ENCODE assay signal across 33 cellular contexts in genomic region chr1:76145332-76145731, GRCh38.
"Had no signal": no experiment of that assay in that cellular context is flagged by ENCODE, and none has a peak within 500 bp of the region (broad histone marks: within the 10 kb centered on the region; RNA-seq: fewer than 3 reads in every experiment).

No MANE protein-coding gene starts in this region.

- H3K36me3 ChIP-seq: adrenal gland, brain microvascular endothelial cell, breast epithelium had no signal

- H3K27ac Mint-ChIP-seq: activated B cell treated with CpG ODN at 0.5 μM for 24 hours; activated CD4-positive, alpha-beta memory T cell treated with anti-CD3 and anti-CD28 coated beads for 36 hours; activated CD4-positive, alpha-beta T cell treated with anti-CD3 and anti-CD28 coated beads, Interleukin-2, amount 10 ng/mL, durations not matched to agents 24 days and 14 days; activated CD8-positive, alpha-beta T cell treated with anti-CD3 and anti-CD28 coated beads for 36 hours; activated naive CD4-positive, alpha-beta T cell treated with anti-CD3 and anti-CD28 coated beads for 36 hours; activated naive CD4-positive, alpha-beta T cell treated with anti-CD3 and anti-CD28 coated beads, Interleukin-2, amount 50 U/mL, for 72 hours; activated naive CD8-positive, alpha-beta T cell treated with anti-CD3 and anti-CD28 coated beads, Interleukin-2, amount 10 ng/mL, durations not matched to agents 7 days and 5 days; activated T-cell treated with anti-CD3 and anti-CD28 coated beads, Interleukin-2, amount 50 U/mL, for 72 hours; activated T-helper 1 cell treated with anti-CD3 and anti-CD28 coated beads, Interleukin-12 subunit alpha, Interleukin-12 subunit beta, Interleukin-2, Interleukin-4 antibody, amounts not matched to agents 30 ng/mL and 10 ng/mL and 1 ng/mL, durations not matched to agents 14 hours and 24 hours and 36 hours; activated T-helper 17 cell treated with anti-CD3 and anti-CD28 coated beads, Interleukin-2, amount 50 U/mL, for 72 hours; T-cell; T-helper 17 cell had no signal

- H3K4me3 ChIP-seq: adrenal gland, body of pancreas, breast epithelium had no signal

- ATAC-seq: activated CD8-positive, alpha-beta T cell treated with anti-CD3 and anti-CD28 coated beads for 36 hours; activated naive CD4-positive, alpha-beta T cell treated with anti-CD3 and anti-CD28 coated beads, Interleukin-2, amount 50 U/mL, for 72 hours; activated T-cell treated with anti-CD3 and anti-CD28 coated beads, Interleukin-2, amount 50 U/mL, for 4 hours; activated T-cell treated with anti-CD3 and anti-CD28 coated beads, Interleukin-2, amount 50 U/mL, for 72 hours; activated T-helper 17 cell treated with anti-CD3 and anti-CD28 coated beads, Interleukin-2, amount 50 U/mL, for 72 hours; body of pancreas; T-cell; T-helper 17 cell had no signal

- H3K4me1 ChIP-seq: adrenal gland, body of pancreas, breast epithelium had no signal

- H3K27me3 Mint-ChIP-seq: activated B cell treated with CpG ODN at 0.5 μM for 24 hours had no signal

- H3K9me3 Mint-ChIP-seq: activated B cell treated with CpG ODN at 0.5 μM for 24 hours; activated CD4-positive, alpha-beta memory T cell treated with anti-CD3 and anti-CD28 coated beads for 36 hours; activated CD4-positive, alpha-beta T cell treated with anti-CD3 and anti-CD28 coated beads, Interleukin-2, amount 10 ng/mL, durations not matched to agents 24 days and 14 days; activated CD8-positive, alpha-beta T cell treated with anti-CD3 and anti-CD28 coated beads for 36 hours; activated naive CD4-positive, alpha-beta T cell treated with anti-CD3 and anti-CD28 coated beads for 36 hours; activated naive CD4-positive, alpha-beta T cell treated with anti-CD3 and anti-CD28 coated beads, Interleukin-2, amount 50 U/mL, for 72 hours; activated naive CD8-positive, alpha-beta T cell treated with anti-CD3 and anti-CD28 coated beads, Interleukin-2, amount 10 ng/mL, durations not matched to agents 7 days and 5 days; activated T-cell treated with anti-CD3 and anti-CD28 coated beads, Interleukin-2, amount 50 U/mL, for 4 hours; activated T-cell treated with anti-CD3 and anti-CD28 coated beads, Interleukin-2, amount 50 U/mL, for 72 hours; activated T-helper 1 cell treated with anti-CD3 and anti-CD28 coated beads, Interleukin-12 subunit alpha, Interleukin-12 subunit beta, Interleukin-2, Interleukin-4 antibody, amounts not matched to agents 30 ng/mL and 10 ng/mL and 1 ng/mL, durations not matched to agents 14 hours and 24 hours and 36 hours; activated T-helper 17 cell treated with anti-CD3 and anti-CD28 coated beads, Interleukin-2, amount 50 U/mL, for 72 hours; T-cell had no signal

- H3K27me3 ChIP-seq: adrenal gland, body of pancreas, brain microvascular endothelial cell, breast epithelium had no signal

- DNase-seq: activated B cell treated with CpG ODN at 0.5 μM for 24 hours; activated CD4-positive, alpha-beta memory T cell treated with anti-CD3 and anti-CD28 coated beads for 36 hours; activated CD4-positive, alpha-beta T cell treated with anti-CD3 and anti-CD28 coated beads for 4 hours; activated CD4-positive, alpha-beta T cell treated with anti-CD3 and anti-CD28 coated beads, Interleukin-2, amount 10 ng/mL, durations not matched to agents 24 days and 14 days; activated CD4-positive, alpha-beta T cell treated with anti-CD3 and anti-CD28 coated beads, Interleukin-2, amount 50 U/mL, for 1 hour; activated CD4-positive, alpha-beta T cell treated with anti-CD3 and anti-CD28 coated beads, Interleukin-2, amount 50 U/mL, for 4 hours; activated CD4-positive, CD25-positive, alpha-beta regulatory T cell treated with anti-CD3 and anti-CD28 coated beads, Interleukin-2, amount 50 U/mL, for 72 hours; activated CD8-positive, alpha-beta memory T cell treated with anti-CD3 and anti-CD28 coated beads, Interleukin-2, amount 50 U/mL, for 4 hours; activated CD8-positive, alpha-beta T cell treated with anti-CD3 and anti-CD28 coated beads for 36 hours; activated effector memory CD4-positive, alpha-beta T cell treated with anti-CD3 and anti-CD28 coated beads, Interleukin-2, amount 50 U/mL, for 16 hours; activated gamma-delta T cell treated with Interleukin-2 at 50 U/mL for 16 hours; activated naive CD4-positive, alpha-beta T cell; activated naive CD4-positive, alpha-beta T cell treated with anti-CD3 and anti-CD28 coated beads for 36 hours; activated naive CD4-positive, alpha-beta T cell treated with anti-CD3 and anti-CD28 coated beads, Interleukin-2, amount 50 U/mL, for 16 hours; activated naive CD8-positive, alpha-beta T cell treated with anti-CD3 and anti-CD28 coated beads, Interleukin-2, amount 10 ng/mL, durations not matched to agents 7 days and 5 days; activated T-cell treated with anti-CD3 and anti-CD28 coated beads for 4 hours; activated T-cell treated with anti-CD3 and anti-CD28 coated beads, Interleukin-2, amount 50 U/mL, for 1 hour; activated T-cell treated with anti-CD3 and anti-CD28 coated beads, Interleukin-2, amount 50 U/mL, for 4 hours; activated T-cell treated with anti-CD3 and anti-CD28 coated beads, Interleukin-2, amount 50 U/mL, for 72 hours; adrenal gland; amniotic stem cell; aorta; body of pancreas; brain microvascular endothelial cell; central memory CD4-positive, alpha-beta T cell; T-cell; T-helper 17 cell; T1000 had no signal

- H3K36me3 Mint-ChIP-seq: activated CD4-positive, alpha-beta memory T cell treated with anti-CD3 and anti-CD28 coated beads for 36 hours; activated naive CD4-positive, alpha-beta T cell treated with anti-CD3 and anti-CD28 coated beads, Interleukin-2, amount 50 U/mL, for 72 hours; activated naive CD8-positive, alpha-beta T cell treated with anti-CD3 and anti-CD28 coated beads, Interleukin-2, amount 10 ng/mL, durations not matched to agents 7 days and 5 days; T-cell had no signal

- H3K9me3 ChIP-seq: adrenal gland, body of pancreas, breast epithelium had no signal

- H3K4me3 Mint-ChIP-seq: activated B cell treated with CpG ODN at 0.5 μM for 24 hours; activated CD4-positive, alpha-beta memory T cell treated with anti-CD3 and anti-CD28 coated beads for 36 hours; activated CD4-positive, alpha-beta T cell treated with anti-CD3 and anti-CD28 coated beads, Interleukin-2, amount 10 ng/mL, durations not matched to agents 24 days and 14 days; activated CD8-positive, alpha-beta T cell treated with anti-CD3 and anti-CD28 coated beads for 36 hours; activated naive CD4-positive, alpha-beta T cell treated with anti-CD3 and anti-CD28 coated beads for 36 hours; activated naive CD8-positive, alpha-beta T cell treated with anti-CD3 and anti-CD28 coated beads, Interleukin-2, amount 10 ng/mL, durations not matched to agents 7 days and 5 days; activated T-cell treated with anti-CD3 and anti-CD28 coated beads, Interleukin-2, amount 50 U/mL, for 4 hours; activated T-cell treated with anti-CD3 and anti-CD28 coated beads, Interleukin-2, amount 50 U/mL, for 72 hours; activated T-helper 1 cell treated with anti-CD3 and anti-CD28 coated beads, Interleukin-12 subunit alpha, Interleukin-12 subunit beta, Interleukin-2, Interleukin-4 antibody, amounts not matched to agents 30 ng/mL and 10 ng/mL and 1 ng/mL, durations not matched to agents 14 hours and 24 hours and 36 hours; activated T-helper 17 cell treated with anti-CD3 and anti-CD28 coated beads, Interleukin-2, amount 50 U/mL, for 72 hours; T-cell; T-helper 17 cell had no signal

- H3K27ac ChIP-seq: adrenal gland, body of pancreas, brain microvascular endothelial cell, breast epithelium, VCaP had no signal

- H3K4me1 Mint-ChIP-seq: activated CD4-positive, alpha-beta T cell treated with anti-CD3 and anti-CD28 coated beads, Interleukin-2, amount 10 ng/mL, durations not matched to agents 24 days and 14 days; activated T-helper 17 cell treated with anti-CD3 and anti-CD28 coated beads, Interleukin-2, amount 50 U/mL, for 72 hours had no signal
